ENCODE assay signal across 2 cellular contexts in the genomic region with DNA sequence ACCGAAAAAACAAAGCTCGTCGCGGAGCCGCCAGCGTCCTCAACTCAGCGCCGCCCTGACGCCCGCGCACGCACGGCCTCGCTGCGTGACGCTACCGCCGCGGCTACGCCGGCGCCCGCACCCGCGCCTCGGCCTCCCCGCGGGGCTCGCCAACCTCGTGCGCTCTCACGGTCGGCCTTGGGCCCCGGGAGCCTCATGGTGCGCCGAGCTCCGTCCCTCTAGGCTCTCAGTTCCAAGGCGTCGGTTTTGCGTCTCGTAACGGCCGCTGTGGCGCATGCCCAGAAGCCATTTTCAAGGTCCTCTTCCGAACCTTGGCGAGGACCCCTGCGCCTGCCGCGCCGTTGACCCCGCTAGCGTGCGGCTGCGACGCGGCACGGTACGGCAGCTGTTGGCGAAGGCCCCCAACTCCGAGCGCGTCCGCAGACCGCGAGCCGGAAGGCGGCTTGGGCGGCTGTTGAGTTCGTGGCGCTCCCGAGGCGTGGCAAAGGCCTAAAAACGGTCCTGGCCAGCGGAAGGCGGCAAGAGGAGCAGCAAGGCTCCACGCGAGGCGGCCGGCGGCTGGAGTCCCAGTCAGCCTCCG.
TF ChIP-seq lines count a peak whose summit lies in the region.

A gene (minus strand): TSS at position 64 of the 580 bp plus-strand sequence. CDS start 1,209 bp downstream, outside the sequence.

TF ChIP-seq in IMR-90, 13 proteins besides CTCF, POLR2A, EP300 and RAD21 (continued from another document):
- no peak for TF ChIP-seq MAZ (IDR thresholded peaks at IDR 0.05; ENCODE audit: borderline replicate concordance, low read depth, low read length)
- TF ChIP-seq, protein P1, sequence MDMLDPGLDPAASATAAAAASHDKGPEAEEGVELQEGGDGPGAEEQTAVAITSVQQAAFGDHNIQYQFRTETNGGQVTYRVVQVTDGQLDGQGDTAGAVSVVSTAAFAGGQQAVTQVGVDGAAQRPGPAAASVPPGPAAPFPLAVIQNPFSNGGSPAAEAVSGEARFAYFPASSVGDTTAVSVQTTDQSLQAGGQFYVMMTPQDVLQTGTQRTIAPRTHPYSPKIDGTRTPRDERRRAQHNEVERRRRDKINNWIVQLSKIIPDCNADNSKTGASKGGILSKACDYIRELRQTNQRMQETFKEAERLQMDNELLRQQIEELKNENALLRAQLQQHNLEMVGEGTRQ (IDR thresholded peaks at IDR 0.05; ENCODE audit: low read depth, low read length) = no peak
- TF ChIP-seq, protein P2, sequence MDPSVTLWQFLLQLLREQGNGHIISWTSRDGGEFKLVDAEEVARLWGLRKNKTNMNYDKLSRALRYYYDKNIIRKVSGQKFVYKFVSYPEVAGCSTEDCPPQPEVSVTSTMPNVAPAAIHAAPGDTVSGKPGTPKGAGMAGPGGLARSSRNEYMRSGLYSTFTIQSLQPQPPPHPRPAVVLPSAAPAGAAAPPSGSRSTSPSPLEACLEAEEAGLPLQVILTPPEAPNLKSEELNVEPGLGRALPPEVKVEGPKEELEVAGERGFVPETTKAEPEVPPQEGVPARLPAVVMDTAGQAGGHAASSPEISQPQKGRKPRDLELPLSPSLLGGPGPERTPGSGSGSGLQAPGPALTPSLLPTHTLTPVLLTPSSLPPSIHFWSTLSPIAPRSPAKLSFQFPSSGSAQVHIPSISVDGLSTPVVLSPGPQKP (IDR thresholded peaks at IDR 0.05; ENCODE audit: borderline replicate concordance, low read depth, low read length) = no peak
- no peak for TF ChIP-seq RFX5 (IDR thresholded peaks at IDR 0.05; ENCODE audit: low read depth, low read length)
- TF ChIP-seq CHD1 (IDR thresholded peaks at IDR 0.05; ENCODE audit: low read depth, low read length) = no peak
- TF ChIP-seq NFE2L2 (IDR thresholded peaks at IDR 0.05; ENCODE audit: low read depth, low read length) = no peak
- no peak for TF ChIP-seq BHLHE40 (IDR thresholded peaks at IDR 0.05; ENCODE audit: low read depth, low read length)
- no peak for TF ChIP-seq FOS (IDR thresholded peaks at IDR 0.05; ENCODE audit: low read depth, low read length)
TF ChIP-seq in IMR-90: peak in this region for 0.

TF ChIP-seq in HEK293T, 16 proteins besides CTCF, POLR2A, EP300 and RAD21 (continued from another document):
- TF ChIP-seq, protein P3, sequence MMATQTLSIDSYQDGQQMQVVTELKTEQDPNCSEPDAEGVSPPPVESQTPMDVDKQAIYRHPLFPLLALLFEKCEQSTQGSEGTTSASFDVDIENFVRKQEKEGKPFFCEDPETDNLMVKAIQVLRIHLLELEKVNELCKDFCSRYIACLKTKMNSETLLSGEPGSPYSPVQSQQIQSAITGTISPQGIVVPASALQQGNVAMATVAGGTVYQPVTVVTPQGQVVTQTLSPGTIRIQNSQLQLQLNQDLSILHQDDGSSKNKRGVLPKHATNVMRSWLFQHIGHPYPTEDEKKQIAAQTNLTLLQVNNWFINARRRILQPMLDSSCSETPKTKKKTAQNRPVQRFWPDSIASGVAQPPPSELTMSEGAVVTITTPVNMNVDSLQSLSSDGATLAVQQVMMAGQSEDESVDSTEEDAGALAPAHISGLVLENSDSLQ (IDR thresholded peaks at IDR 0.05) = no peak
- no peak for TF ChIP-seq ELF4 (IDR thresholded peaks at IDR 0.05)
- TF ChIP-seq ARNT (IDR thresholded peaks at IDR 0.05) = no peak
- TF ChIP-seq TARDBP (IDR thresholded peaks at IDR 0.05) = no peak
- TF ChIP-seq SP1 (IDR thresholded peaks at IDR 0.05) = no peak
- TF ChIP-seq FOXM1 (IDR thresholded peaks at IDR 0.05; ENCODE audit: borderline replicate concordance) = no peak
- TF ChIP-seq FOXA1 (IDR thresholded peaks at IDR 0.05) = no peak
- TF ChIP-seq BHLHE40 (IDR thresholded peaks at IDR 0.05; ENCODE audit: borderline replicate concordance) = no peak
- no peak for TF ChIP-seq ZNF384 (IDR thresholded peaks at IDR 0.05)
